In genomic region chr19:46223787-46224186, GRCh38 we compare ENCODE assay signal across 12 cellular contexts. TPM values are rescaled to one million over a fixed set of nuclear protein-coding genes. Genes with fewer than 3 reads are reported as not detected.
"Had no signal": no experiment of that assay in that cellular context is flagged by ENCODE, and none has a peak within 500 bp of the region (broad histone marks: within the 10 kb centered on the region; RNA-seq: fewer than 3 reads in every experiment).

No MANE protein-coding gene starts in this region.

RNA-seq across cellular contexts. Expression of gene IGFL1, which starts 5.8 kb away (rescaled TPM):
- total RNA-seq: cardiac muscle cell, fibroblast of lung, heart right ventricle, left ventricle myocardium inferior, lung, mucosa of gallbladder, osteocyte, posterior vena cava, spleen, suprapubic skin, urinary bladder had no signal
- polyA plus RNA-seq: adipose tissue, cardiac muscle cell, fibroblast of lung, heart right ventricle, lung, spleen had no signal
